8 cellular contexts compared by ENCODE assay signal in the genomic region with DNA sequence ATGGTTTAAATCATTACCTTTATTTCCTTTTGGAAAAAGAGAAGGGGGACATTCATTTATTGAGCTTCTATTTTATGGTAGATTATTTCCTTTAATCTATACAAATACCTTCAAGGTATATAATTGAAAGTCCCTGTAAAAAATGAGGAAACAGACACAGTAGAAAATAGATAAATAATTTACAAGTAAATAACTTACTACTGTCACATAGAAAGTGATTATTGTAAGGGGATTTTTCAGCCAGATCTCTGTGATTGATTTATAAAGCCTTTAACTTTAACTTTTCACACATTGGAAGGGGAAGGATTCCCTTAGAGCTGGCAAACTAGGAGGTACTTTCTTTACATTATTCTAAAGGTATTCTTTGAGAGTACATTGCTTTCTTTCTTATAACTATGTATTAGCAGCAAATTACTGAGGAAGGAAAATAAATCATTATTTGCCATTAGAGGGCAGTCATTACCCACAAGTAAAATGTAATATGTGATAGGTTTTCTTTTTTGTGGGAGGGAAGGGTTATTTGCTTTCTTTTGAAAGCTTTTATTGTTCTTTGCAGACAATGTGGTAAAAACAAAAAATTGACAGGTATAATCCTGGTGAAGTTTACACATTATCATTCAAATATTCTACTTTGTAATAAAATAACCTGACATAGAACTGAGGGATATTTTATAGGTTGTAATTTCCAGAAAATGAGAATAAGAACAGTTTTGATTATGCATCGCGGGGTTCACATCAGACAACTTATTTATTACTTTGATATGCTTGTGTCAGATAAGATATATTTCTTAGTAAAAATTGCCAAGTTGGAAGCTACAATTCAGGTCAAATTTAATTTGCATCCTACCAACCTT. TPM values are rescaled to one million over a fixed set of nuclear protein-coding genes. Genes with fewer than 3 reads are reported as not detected.
DNase-seq lines count a peak whose midpoint lies in the region; ATAC-seq, FAIRE-seq and TF ChIP-seq lines count a peak whose summit lies in the region.

No MANE protein-coding gene starts in this region.

- H3K9me3 ChIP-seq in spleen, result no peaks in the 10 kb centered on the region

- H3K36me3 ChIP-seq in spleen, result no peaks in the 10 kb centered on the region

- ATAC-seq in HG03575 (IDR thresholded peaks at IDR 0.05; ENCODE audit: extremely low read depth, insufficient number of reproducible peaks, low FRiP score, unreplicated experiment), result peak; percentile 64
- no peak for ATAC-seq in activated naive CD8-positive, alpha-beta T cell treated with anti-CD3 and anti-CD28 coated beads, Interleukin-2, amount 50 U/mL, for 24 hours

- no peaks in the 10 kb centered on the region for H3K9me3 Mint-ChIP-seq in activated naive CD8-positive, alpha-beta T cell treated with anti-CD3 and anti-CD28 coated beads, Interleukin-2, amount 50 U/mL, for 24 hours

- H3K27ac ChIP-seq in spleen, result no peak overlapping the region

- 96 to 98% (median 97%) methylated on average over 2 of the region's 2 CpGs for WGBS in spleen, 5 donors

- no peaks in the 10 kb centered on the region for H3K4me1 ChIP-seq in spleen

- no peaks in the 10 kb centered on the region for H3K4me1 Mint-ChIP-seq in activated naive CD8-positive, alpha-beta T cell treated with anti-CD3 and anti-CD28 coated beads, Interleukin-2, amount 50 U/mL, for 24 hours

- peak; percentile 96 for FAIRE-seq in GM19239 (lab: Jason Lieb, UNC)

- no peak overlapping the region for H3K4me3 ChIP-seq in fibroblast of villous mesenchyme (ENCODE audit: low read depth, low read length)
- H3K4me3 ChIP-seq in spleen, result no peak overlapping the region

- H3K27ac Mint-ChIP-seq in activated naive CD8-positive, alpha-beta T cell treated with anti-CD3 and anti-CD28 coated beads, Interleukin-2, amount 50 U/mL, for 24 hours, result no peak overlapping the region

- H3K36me3 Mint-ChIP-seq in activated naive CD8-positive, alpha-beta T cell treated with anti-CD3 and anti-CD28 coated beads, Interleukin-2, amount 50 U/mL, for 24 hours (ENCODE audit: low read depth), result no peaks in the 10 kb centered on the region

- peaks cover 3% of the 10 kb centered on the region for H3K27me3 Mint-ChIP-seq in activated naive CD8-positive, alpha-beta T cell treated with anti-CD3 and anti-CD28 coated beads, Interleukin-2, amount 50 U/mL, for 24 hours

- DNase-seq in COR-L47 (lab: John Stamatoyannopoulos, UW) (peak; percentile 6), GM19239 (ENCODE audit: insufficient read length, low spot score) (no peak), SHP77 treated with DMSO at 0.1 percent for 48 hours (lab: John Stamatoyannopoulos, UW) (peak; percentile 2), fibroblast of villous mesenchyme (ENCODE audit: low read depth) (peak; percentile 45), spleen (no peak), HuH-7 (ENCODE audit: low spot score) (no peak)
- no peak for DNase-seq in activated naive CD8-positive, alpha-beta T cell treated with anti-CD3 and anti-CD28 coated beads, Interleukin-2, amount 50 U/mL, for 24 hours

- intact Hi-C loops in spleen (cut with DNase I; ENCODE audit: low total_unique reads), result loop anchor here (5.0 kb wide), 1 partner anchor 215 kb away; no protein-coding TSS in a partner anchor

- no peak for TF ChIP-seq POLR2A in spleen (IDR thresholded peaks at IDR 0.05)

- no peak overlapping the region for H3K4me3 Mint-ChIP-seq in activated naive CD8-positive, alpha-beta T cell treated with anti-CD3 and anti-CD28 coated beads, Interleukin-2, amount 50 U/mL, for 24 hours

- peaks cover 0 to 5% (median 0%) of the 10 kb centered on the region in 7 donors for H3K27me3 ChIP-seq in spleen (replicated peaks in 1 of 7)

- TF ChIP-seq CTCF in fibroblast of villous mesenchyme (IDR thresholded peaks at IDR 0.05; ENCODE audit: insufficient read depth, low read depth, low read length) (peak; percentile 41), spleen (IDR thresholded peaks at IDR 0.05 in 8 of 11, conservative IDR thresholded peaks at IDR 0.05 in 3 of 11) (peak; percentile 35 to 70 (median 62))

RNA-seq across cellular contexts. Expression of a gene that starts 24.8 kb away (rescaled TPM):
- total RNA-seq in fibroblast of villous mesenchyme, result 63.1 and 91.5 TPM in 2 replicates
- 10 to 100 TPM; 40.0 to 61.0 (median 49.9) TPM for total RNA-seq in spleen
- 10 to 100 TPM in 2 of 3 donors, 1 to 10 TPM in 1; 8.0 to 16.2 (median 14.0) TPM for polyA plus RNA-seq in spleen

Comparison
In these comparisons a context has a peak if more than half of its experiments do, and no peak if none do; other contexts are left out.
1. DNase-seq: peak in COR-L47 (single experiment), SHP77 treated with DMSO at 0.1 percent for 48 hours (single experiment) and fibroblast of villous mesenchyme (single experiment); none in GM19239 (single experiment), spleen (single experiment), HuH-7 (single experiment) and activated naive CD8-positive, alpha-beta T cell treated with anti-CD3 and anti-CD28 coated beads, Interleukin-2, amount 50 U/mL, for 24 hours (single experiment).